Comparison of ENCODE assay signal across 22 cellular contexts in genomic region chr11:34437224-34437879, GRCh38. TPM values are rescaled to one million over a fixed set of nuclear protein-coding genes. Genes with fewer than 3 reads are reported as not detected.
DNase-seq lines count a peak whose midpoint lies in the region; ATAC-seq, FAIRE-seq and TF ChIP-seq lines count a peak whose summit lies in the region.
"Had no signal": no experiment of that assay in that cellular context is flagged by ENCODE, and none has a peak within 500 bp of the region (broad histone marks: within the 10 kb centered on the region; RNA-seq: fewer than 3 reads in every experiment).

No MANE protein-coding gene starts in this region.

- H3K27me3 Mint-ChIP-seq in CD4-positive, CD25-positive, alpha-beta regulatory T cell, result peaks cover 3% of the 10 kb centered on the region
- H3K27me3 Mint-ChIP-seq in activated CD8-positive, alpha-beta T cell treated with anti-CD3 and anti-CD28 coated beads for 36 hours, result peaks cover under 1% of the 10 kb centered on the region

- intact Hi-C loops in activated CD8-positive, alpha-beta T cell treated with anti-CD3 and anti-CD28 coated beads for 36 hours (cut with micrococcal nuclease), result no loop called here
- intact Hi-C loops in aorta (cut with DNase I), result no loop called here
- intact Hi-C loops in posterior vena cava (cut with DNase I), result no loop called here

- H3K4me1 Mint-ChIP-seq in CD4-positive, CD25-positive, alpha-beta regulatory T cell, result peaks cover 16 to 33% (median 26%) of the 10 kb centered on the region in 4 donors
- H3K4me1 Mint-ChIP-seq in activated CD8-positive, alpha-beta T cell treated with anti-CD3 and anti-CD28 coated beads for 36 hours (ENCODE audit: low read depth), result peaks cover 12% of the 10 kb centered on the region

- POLR2A ChIA-PET in activated CD8-positive, alpha-beta T cell treated with anti-CD3 and anti-CD28 coated beads for 36 hours (lab: Charles Lee), result interaction anchor here (0.8 kb wide), 1 partner anchor 702 kb away, joined by 3 read pairs; the partner anchor contains the start of gene CD44

- CTCF ChIA-PET in activated CD8-positive, alpha-beta T cell treated with anti-CD3 and anti-CD28 coated beads for 36 hours (lab: Charles Lee), result interaction anchor here (0.9 to 2.1 kb wide), 6 partner anchors 9 to 441 kb away, joined by 3 to 10 read pairs (median 4); partner anchors contain the start of gene ABTB2

- H3K4me2 ChIP-seq in osteoblast (ENCODE audit: insufficient read depth, low read length), result peak overlapping the region; percentile 91
- H3K4me2 ChIP-seq: hepatocyte, smooth muscle cell had no signal

- no peak overlapping the region for H3K27ac ChIP-seq in CD4-positive, CD25-positive, alpha-beta regulatory T cell (ENCODE audit: insufficient read depth, low read length, poor library complexity, severe bottlenecking)
- H3K27ac ChIP-seq in HL-60 (replicated peaks), result peak overlapping the region; percentile 93
- no peak overlapping the region for H3K27ac ChIP-seq in osteoblast (ENCODE audit: low read depth, low read length)
- no peak overlapping the region for H3K27ac ChIP-seq in aorta (ENCODE audit: low read depth in 1 of 2, low read length in 2 of 2)
- H3K27ac ChIP-seq: hepatocyte had no signal

- H2AFZ ChIP-seq in osteoblast (ENCODE audit: low read length), result no peak overlapping the region
- H2AFZ ChIP-seq: hepatocyte had no signal

- ATAC-seq in CD4-positive, CD25-positive, alpha-beta regulatory T cell (ENCODE audit: low read depth in 2 of 2), result no peak
- no peak for ATAC-seq in activated CD8-positive, alpha-beta T cell treated with anti-CD3 and anti-CD28 coated beads for 36 hours
- ATAC-seq in aorta (ENCODE audit: low FRiP score), result no peak
- ATAC-seq: activated T-cell treated with anti-CD3 and anti-CD28 coated beads, Interleukin-2, amount 50 U/mL, for 4 hours; stimulated activated memory B cell treated with anti-CD40 and anti-IgM and Interleukin-4, amounts not matched to agents 10 μg/mL and 1 μg/mL and 100 μg/mL, for 72 hours had no signal

- peaks cover 32% of the 10 kb centered on the region for H3K79me2 ChIP-seq in osteoblast (ENCODE audit: insufficient read depth, low read length)
- H3K79me2 ChIP-seq: hepatocyte had no signal

- no peaks in the 10 kb centered on the region for H3K27me3 ChIP-seq in CD4-positive, CD25-positive, alpha-beta regulatory T cell (ENCODE audit: control insufficient read depth, insufficient read depth, low read length)
- no peaks in the 10 kb centered on the region for H3K27me3 ChIP-seq in HL-60 (ENCODE audit: insufficient read depth, poor library complexity, severe bottlenecking)
- H3K27me3 ChIP-seq in osteoblast (ENCODE audit: insufficient read depth, low read length), result no peaks in the 10 kb centered on the region
- H3K27me3 ChIP-seq in aorta (ENCODE audit: control insufficient read depth in 1 of 2, insufficient read depth in 2 of 2, low read length in 1 of 2), result no peaks in the 10 kb centered on the region
- H3K27me3 ChIP-seq: hepatocyte had no signal

- peaks cover 22% of the 10 kb centered on the region for H4K20me1 ChIP-seq in osteoblast (ENCODE audit: insufficient read depth, low read length)

- no peaks in the 10 kb centered on the region for H3K36me3 Mint-ChIP-seq in CD4-positive, CD25-positive, alpha-beta regulatory T cell
- peaks cover 2% of the 10 kb centered on the region for H3K36me3 Mint-ChIP-seq in activated CD8-positive, alpha-beta T cell treated with anti-CD3 and anti-CD28 coated beads for 36 hours (ENCODE audit: low read depth)

- peaks cover 18% of the 10 kb centered on the region for H3K4me1 ChIP-seq in CD4-positive, CD25-positive, alpha-beta regulatory T cell (ENCODE audit: control insufficient read depth, insufficient read depth, low read length, poor library complexity, severe bottlenecking)
- peaks cover 20% of the 10 kb centered on the region for H3K4me1 ChIP-seq in osteoblast (ENCODE audit: insufficient read depth, low read length)
- H3K4me1 ChIP-seq in aorta (ENCODE audit: control insufficient read depth in 1 of 2, insufficient read depth in 2 of 2, low read length in 2 of 2), result no peaks in the 10 kb centered on the region

- TF ChIP-seq CTCF in HL-60 (IDR thresholded peaks at IDR 0.05; ENCODE audit: insufficient read depth, low read length) (no peak), osteoblast (IDR thresholded peaks at IDR 0.05; ENCODE audit: extremely low read depth, low read depth, low read length) (no peak)
- TF ChIP-seq CTCF in activated CD8-positive, alpha-beta T cell treated with anti-CD3 and anti-CD28 coated beads for 36 hours (IDR thresholded peaks at IDR 0.05), result no peak

- H3K9me3 Mint-ChIP-seq in CD4-positive, CD25-positive, alpha-beta regulatory T cell, result peaks cover 0 to 2% (median 0%) of the 10 kb centered on the region in 7 donors
- H3K9me3 Mint-ChIP-seq in activated CD8-positive, alpha-beta T cell treated with anti-CD3 and anti-CD28 coated beads for 36 hours, result no peaks in the 10 kb centered on the region
- H3K9me3 Mint-ChIP-seq: activated naive CD4-positive, alpha-beta T cell treated with anti-CD3 and anti-CD28 coated beads, Interleukin-2, amount 10 ng/mL, durations not matched to agents 7 days and 5 days; activated T-cell treated with anti-CD3 and anti-CD28 coated beads, Interleukin-2, amount 50 U/mL, for 4 hours; HFFc6; stimulated activated memory B cell treated with anti-CD40 and anti-IgM and Interleukin-4, amounts not matched to agents 10 μg/mL and 1 μg/mL and 100 μg/mL, for 72 hours had no signal

- WGBS in aorta, 2 donors, result 91 to 93% methylated on average over 2 of the region's 2 CpGs

- H3K27ac Mint-ChIP-seq in CD4-positive, CD25-positive, alpha-beta regulatory T cell, result no peak overlapping the region
- H3K27ac Mint-ChIP-seq in activated CD8-positive, alpha-beta T cell treated with anti-CD3 and anti-CD28 coated beads for 36 hours, result no peak overlapping the region
- H3K27ac Mint-ChIP-seq: activated naive CD4-positive, alpha-beta T cell treated with anti-CD3 and anti-CD28 coated beads, Interleukin-2, amount 10 ng/mL, durations not matched to agents 7 days and 5 days had no signal

- H3K36me3 ChIP-seq in CD4-positive, CD25-positive, alpha-beta regulatory T cell (ENCODE audit: control insufficient read depth, insufficient read depth, low read length), result no peaks in the 10 kb centered on the region
- H3K36me3 ChIP-seq in osteoblast (ENCODE audit: insufficient read depth, low read length) (no peaks in the 10 kb centered on the region), aorta (ENCODE audit: control insufficient read depth in 1 of 2, insufficient read depth in 2 of 2, low read length in 1 of 2) (no peaks in the 10 kb centered on the region)

- H3K9me3 ChIP-seq in CD4-positive, CD25-positive, alpha-beta regulatory T cell (ENCODE audit: control insufficient read depth in 2 of 2, low read length in 2 of 2), result no peaks in the 10 kb centered on the region
- H3K9me3 ChIP-seq in osteoblast (ENCODE audit: low read depth, low read length), result no peaks in the 10 kb centered on the region
- H3K9me3 ChIP-seq in aorta (ENCODE audit: control insufficient read depth, low read length), result no peaks in the 10 kb centered on the region
- H3K9me3 ChIP-seq: left ventricle myocardium inferior had no signal

- DNase-seq in CD4-positive, CD25-positive, alpha-beta regulatory T cell, result no peak
- no peak for DNase-seq in HL-60 (ENCODE audit: low read depth in 1 of 2, low spot score in 1 of 2)
- DNase-seq in activated CD8-positive, alpha-beta T cell treated with anti-CD3 and anti-CD28 coated beads for 36 hours, result no peak
- DNase-seq in osteoblast (ENCODE audit: insufficient read length, low spot score, missing footprints), result no peak
- DNase-seq in aorta, result no peak
- DNase-seq in HTR-8/SVneo (ENCODE audit: insufficient read length, low spot score), result no peak
- no peak for DNase-seq in posterior vena cava (ENCODE audit: low spot score)
- DNase-seq: activated CD4-positive, CD25-positive, alpha-beta regulatory T cell treated with anti-CD3 and anti-CD28 coated beads, Interleukin-2, amount 50 U/mL, for 72 hours; activated CD8-positive, alpha-beta memory T cell treated with anti-CD3 and anti-CD28 coated beads for 24 hours; activated naive CD4-positive, alpha-beta T cell treated with anti-CD3 and anti-CD28 coated beads, Interleukin-2, amount 10 ng/mL, durations not matched to agents 7 days and 5 days; activated T-cell treated with anti-CD3 and anti-CD28 coated beads, Interleukin-2, amount 50 U/mL, for 4 hours; DMS53; effector CD8-positive, alpha-beta T cell; HFFc6; left ventricle myocardium inferior; NCI-H1417 treated with DMSO at 0.1 percent for 48 hours; NCI-H2107 had no signal

- peak overlapping the region in 2 of 4 donors; percentile 48 to 70 for H3K4me3 Mint-ChIP-seq in CD4-positive, CD25-positive, alpha-beta regulatory T cell
- H3K4me3 Mint-ChIP-seq in activated CD8-positive, alpha-beta T cell treated with anti-CD3 and anti-CD28 coated beads for 36 hours, result peak overlapping the region; percentile 8

- FAIRE-seq in HTR-8/SVneo (lab: Jason Lieb, UNC), result no peak
- FAIRE-seq: frontal cortex had no signal

- H3K4me3 ChIP-seq in CD4-positive, CD25-positive, alpha-beta regulatory T cell (ENCODE audit: low read depth, low read length), result peak overlapping the region; percentile 79
- peak overlapping the region; percentile 79 for H3K4me3 ChIP-seq in HL-60 (replicated peaks; ENCODE audit: insufficient read depth, low read length)
- no peak overlapping the region for H3K4me3 ChIP-seq in osteoblast (ENCODE audit: insufficient read depth, low read length)
- H3K4me3 ChIP-seq in aorta (ENCODE audit: low read length in 2 of 2), result no peak overlapping the region
- H3K4me3 ChIP-seq: hepatocyte, smooth muscle cell had no signal

RNA-seq across cellular contexts. Expression of gene CAT, which starts 1.4 kb away (rescaled TPM):
- total RNA-seq in CD4-positive, CD25-positive, alpha-beta regulatory T cell, result 26.8 TPM
- 100 to 1,000 TPM in 2 of 4 donors, 10 to 100 TPM in 2; 90.3 to 119 (median 96.5) TPM for polyA plus RNA-seq in CD4-positive, CD25-positive, alpha-beta regulatory T cell
- total RNA-seq in activated CD8-positive, alpha-beta T cell treated with anti-CD3 and anti-CD28 coated beads for 36 hours, result 10 to 100 TPM; 23.9 to 24.8 TPM
- total RNA-seq in osteoblast, result 56.6 and 62.6 TPM in 2 replicates
- 10 to 100 TPM; 51.5 to 59.0 TPM for total RNA-seq in aorta
- 10 to 100 TPM; 69.5 to 76.0 TPM for polyA plus RNA-seq in aorta
- total RNA-seq in posterior vena cava, result 10 to 100 TPM; 53.3 to 71.5 TPM
- total RNA-seq: NCI-H460, smooth muscle cell had no signal
- polyA plus RNA-seq: hepatocyte, smooth muscle cell had no signal

Comparison
In these comparisons a context has a peak if more than half of its experiments do, and no peak if none do; other contexts are left out.
1. H3K4me3 ChIP-seq: peak in CD4-positive, CD25-positive, alpha-beta regulatory T cell (single experiment) and HL-60 (single experiment); none in osteoblast (single experiment) and aorta (0 of 2).